31 cellular contexts compared by ENCODE assay signal in genomic region chr1:51581286-51581685, GRCh38.
"Had no signal": no experiment of that assay in that cellular context is flagged by ENCODE, and none has a peak within 500 bp of the region (broad histone marks: within the 10 kb centered on the region; RNA-seq: fewer than 3 reads in every experiment).

No MANE protein-coding gene starts in this region.

- H3K9me3 Mint-ChIP-seq: activated T-cell treated with anti-CD3 and anti-CD28 coated beads, Interleukin-2, amount 50 U/mL, for 24 hours; activated T-cell treated with anti-CD3 and anti-CD28 coated beads, Interleukin-2, amount 50 U/mL, for 72 hours; brain; central memory CD8-positive, alpha-beta T cell had no signal

- H3K27ac Mint-ChIP-seq: activated CD4-positive, alpha-beta memory T cell treated with anti-CD3 and anti-CD28 coated beads, Interleukin-2, amount 10 ng/mL, durations not matched to agents 7 days and 5 days; activated CD4-positive, alpha-beta T cell treated with anti-CD3 and anti-CD28 coated beads, Interleukin-2, amount 10 ng/mL, durations not matched to agents 7 days and 5 days; activated naive CD4-positive, alpha-beta T cell treated with anti-CD3 and anti-CD28 coated beads, Interleukin-2, amount 10 ng/mL, durations not matched to agents 7 days and 5 days; activated naive CD4-positive, alpha-beta T cell treated with anti-CD3 and anti-CD28 coated beads, Interleukin-2, amount 50 U/mL, for 72 hours; activated naive CD8-positive, alpha-beta T cell treated with anti-CD3 and anti-CD28 coated beads, Interleukin-2, amount 10 ng/mL, durations not matched to agents 7 days and 5 days; activated T-cell treated with anti-CD3 and anti-CD28 coated beads, Interleukin-2, amount 50 U/mL, for 24 hours; activated T-cell treated with anti-CD3 and anti-CD28 coated beads, Interleukin-2, amount 50 U/mL, for 72 hours; brain; dendritic cell treated with granulocyte-macrophage colony-stimulating factor and Interleukin-4, amounts not matched to agents 40 ng/mL and 50 ng/mL, for 4 days; endodermal cell; WTC11 had no signal

- H3K4me1 ChIP-seq: ascending aorta, breast epithelium had no signal

- ATAC-seq: activated naive CD4-positive, alpha-beta T cell treated with anti-CD3 and anti-CD28 coated beads, Interleukin-2, amount 50 U/mL, for 72 hours; activated T-cell treated with anti-CD3 and anti-CD28 coated beads, Interleukin-2, amount 50 U/mL, for 72 hours; esophagus mucosa; WTC11 had no signal

- FAIRE-seq: frontal cortex, TTC549 had no signal

- H3K9me3 ChIP-seq: ascending aorta, breast epithelium had no signal

- H3K27me3 Mint-ChIP-seq: activated CD4-positive, alpha-beta memory T cell treated with anti-CD3 and anti-CD28 coated beads, Interleukin-2, amount 10 ng/mL, durations not matched to agents 7 days and 5 days; activated CD4-positive, alpha-beta T cell treated with anti-CD3 and anti-CD28 coated beads, Interleukin-2, amount 10 ng/mL, durations not matched to agents 7 days and 5 days; activated naive CD4-positive, alpha-beta T cell treated with anti-CD3 and anti-CD28 coated beads, Interleukin-2, amount 10 ng/mL, durations not matched to agents 7 days and 5 days; activated naive CD8-positive, alpha-beta T cell treated with anti-CD3 and anti-CD28 coated beads, Interleukin-2, amount 10 ng/mL, durations not matched to agents 7 days and 5 days; activated T-cell treated with anti-CD3 and anti-CD28 coated beads, Interleukin-2, amount 50 U/mL, for 24 hours; central memory CD8-positive, alpha-beta T cell; dendritic cell treated with granulocyte-macrophage colony-stimulating factor and Interleukin-4, amounts not matched to agents 40 ng/mL and 50 ng/mL, for 4 days had no signal

- H3K36me3 ChIP-seq: ascending aorta, breast epithelium had no signal

- H3K4me1 Mint-ChIP-seq: WTC11 had no signal

- DNase-seq: activated CD4-positive, alpha-beta memory T cell treated with anti-CD3 and anti-CD28 coated beads, Interleukin-2, amount 10 ng/mL, durations not matched to agents 7 days and 5 days; activated CD4-positive, alpha-beta T cell treated with anti-CD3 and anti-CD28 coated beads for 1 hour; activated CD4-positive, alpha-beta T cell treated with anti-CD3 and anti-CD28 coated beads for 4 hours; activated CD4-positive, alpha-beta T cell treated with anti-CD3 and anti-CD28 coated beads, Interleukin-2, amount 10 ng/mL, durations not matched to agents 7 days and 5 days; activated CD4-positive, alpha-beta T cell treated with anti-CD3 and anti-CD28 coated beads, Interleukin-2, amount 50 U/mL, for 4 hours; activated CD8-positive, alpha-beta memory T cell treated with anti-CD3 and anti-CD28 coated beads, Interleukin-2, amount 50 U/mL, for 48 hours; activated gamma-delta T cell; activated naive CD4-positive, alpha-beta T cell; activated naive CD4-positive, alpha-beta T cell treated with anti-CD3 and anti-CD28 coated beads, Interleukin-2, amount 10 ng/mL, durations not matched to agents 7 days and 5 days; activated naive CD8-positive, alpha-beta T cell treated with anti-CD3 and anti-CD28 coated beads, Interleukin-2, amount 10 ng/mL, durations not matched to agents 7 days and 5 days; activated T-cell treated with anti-CD3 and anti-CD28 coated beads for 4 hours; activated T-cell treated with anti-CD3 and anti-CD28 coated beads, Interleukin-2, amount 50 U/mL, for 24 hours; activated T-cell treated with anti-CD3 and anti-CD28 coated beads, Interleukin-2, amount 50 U/mL, for 72 hours; dorsolateral prefrontal cortex; effector memory CD4-positive, alpha-beta T cell; endodermal cell; foreskin fibroblast; head of caudate nucleus; T-helper 2 cell had no signal

- H3K27ac ChIP-seq: ascending aorta, breast epithelium, coronary artery, dorsolateral prefrontal cortex, VCaP had no signal

- H3K4me3 ChIP-seq: ascending aorta, breast epithelium, coronary artery, dorsolateral prefrontal cortex had no signal

- H3K36me3 Mint-ChIP-seq: brain, WTC11 had no signal

- H3K27me3 ChIP-seq: ascending aorta, breast epithelium, dorsolateral prefrontal cortex had no signal

- H3K4me3 Mint-ChIP-seq: activated CD4-positive, alpha-beta memory T cell treated with anti-CD3 and anti-CD28 coated beads, Interleukin-2, amount 10 ng/mL, durations not matched to agents 7 days and 5 days; activated CD4-positive, alpha-beta T cell treated with anti-CD3 and anti-CD28 coated beads, Interleukin-2, amount 10 ng/mL, durations not matched to agents 7 days and 5 days; activated naive CD4-positive, alpha-beta T cell treated with anti-CD3 and anti-CD28 coated beads, Interleukin-2, amount 10 ng/mL, durations not matched to agents 7 days and 5 days; activated naive CD8-positive, alpha-beta T cell treated with anti-CD3 and anti-CD28 coated beads, Interleukin-2, amount 10 ng/mL, durations not matched to agents 7 days and 5 days; activated T-cell treated with anti-CD3 and anti-CD28 coated beads, Interleukin-2, amount 50 U/mL, for 24 hours; activated T-cell treated with anti-CD3 and anti-CD28 coated beads, Interleukin-2, amount 50 U/mL, for 72 hours; brain; central memory CD8-positive, alpha-beta T cell; dendritic cell treated with granulocyte-macrophage colony-stimulating factor and Interleukin-4, amounts not matched to agents 40 ng/mL and 50 ng/mL, for 4 days; endodermal cell; WTC11 had no signal
